ENCODE assay signal across 33 cellular contexts in the genomic region with DNA sequence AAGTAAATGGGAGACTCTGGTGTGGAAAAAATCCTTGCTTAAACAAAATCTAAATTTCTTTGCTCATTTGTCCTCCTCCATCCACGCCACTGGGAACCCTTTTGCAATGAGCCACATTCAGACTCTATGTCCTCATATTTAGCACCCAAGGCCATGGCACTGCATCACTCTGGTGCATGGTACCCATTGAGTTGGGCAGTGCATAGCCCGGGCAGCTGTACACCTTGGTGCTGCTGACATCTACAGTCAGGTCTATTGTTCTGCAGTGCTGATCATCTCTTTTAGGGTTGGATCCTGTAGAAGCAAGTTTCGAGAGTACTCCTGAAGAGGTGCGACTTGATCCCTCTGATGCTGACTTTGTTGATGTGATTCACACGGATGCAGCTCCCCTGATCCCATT. TPM values are rescaled to one million over a fixed set of nuclear protein-coding genes. Genes with fewer than 3 reads are reported as not detected.
"Had no signal": no experiment of that assay in that cellular context is flagged by ENCODE, and none has a peak within 500 bp of the region (broad histone marks: within the 10 kb centered on the region; RNA-seq: fewer than 3 reads in every experiment).

No MANE protein-coding gene starts in this region.

- H3K9ac ChIP-seq: parathyroid adenoma had no signal

- FAIRE-seq: endothelial cell of umbilical vein, urothelium cell line had no signal

- ATAC-seq: heart right ventricle; left colon; left ventricle myocardium superior; natural killer cell; stimulated activated memory B cell treated with anti-CD40 and anti-IgM and Interleukin-4, amounts not matched to agents 10 μg/mL and 1 μg/mL and 100 μg/mL, for 72 hours; stimulated activated naive CD8-positive, alpha-beta T cell treated with anti-CD3 and anti-CD28 coated beads, Interleukin-15, Interleukin-2, amounts not matched to agents 100 U/mL and 50 U/mL, for 24 hours had no signal

- H3K4me3 ChIP-seq: coronary artery, esophagus squamous epithelium, heart right ventricle, lower lobe of right lung, sigmoid colon, spleen, testis, tibial nerve, upper lobe of left lung had no signal

- H3K27ac ChIP-seq: coronary artery, esophagus squamous epithelium, heart right ventricle, lower lobe of right lung, neutrophil, parathyroid adenoma, sigmoid colon, spleen, testis, tibial nerve, upper lobe of left lung had no signal

- H3K4me1 ChIP-seq: esophagus squamous epithelium, heart right ventricle, lower lobe of right lung, parathyroid adenoma, sigmoid colon, spleen, testis, tibial nerve, upper lobe of left lung had no signal

- DNase-seq: dermis blood vessel endothelial cell; effector memory CD4-positive, alpha-beta T cell; esophagus squamous epithelium; foreskin melanocyte; glutamatergic neuron; heart right ventricle; hypothalamus; immature natural killer cell; islet precursor cell; kidney glomerular epithelial cell; left colon; left ventricle myocardium superior; lower lobe of right lung; natural killer cell; sigmoid colon; spleen; stimulated activated CD4-positive, alpha-beta T cell treated with anti-CD3 and anti-CD28 coated beads, Interleukin-4, amount 100 ng/mL, for 4 hours; stimulated activated naive CD8-positive, alpha-beta T cell treated with anti-CD3 and anti-CD28 coated beads, Interleukin-15, Interleukin-2, amounts not matched to agents 100 U/mL and 50 U/mL, for 24 hours; substantia nigra; testis; upper lobe of left lung had no signal

- H3K36me3 ChIP-seq: esophagus squamous epithelium, heart right ventricle, lower lobe of right lung, neutrophil, sigmoid colon, spleen, tibial nerve, upper lobe of left lung had no signal

- H3K9me3 ChIP-seq: esophagus squamous epithelium, heart right ventricle, lower lobe of right lung, neutrophil, sigmoid colon, spleen, testis, tibial nerve, upper lobe of left lung had no signal

- H3K27me3 ChIP-seq: neutrophil, sigmoid colon, testis, tibial nerve, upper lobe of left lung had no signal

- H3K79me2 ChIP-seq: parathyroid adenoma had no signal

- H2AFZ ChIP-seq: parathyroid adenoma had no signal

RNA-seq across cellular contexts. Expression of a gene that starts 6.8 kb away (rescaled TPM):
- total RNA-seq: dermis blood vessel endothelial cell, endothelial cell of umbilical vein, epithelial cell of proximal tubule, esophagus squamous epithelium, left ventricle myocardium superior, lower lobe of right lung, natural killer cell, omental fat pad, progenitor cell of endocrine pancreas, sigmoid colon, skeletal muscle tissue, testis had no signal
- polyA plus RNA-seq: endothelial cell of umbilical vein, immature natural killer cell, neural cell had no signal

RNA-seq across cellular contexts. Expression of a gene that starts 23.2 kb away (rescaled TPM):
- total RNA-seq: dermis blood vessel endothelial cell, endothelial cell of umbilical vein, epithelial cell of proximal tubule, esophagus squamous epithelium, heart right ventricle, left ventricle myocardium superior, lower lobe of right lung, natural killer cell, omental fat pad, progenitor cell of endocrine pancreas, sigmoid colon, skeletal muscle tissue had no signal
- polyA plus RNA-seq: endothelial cell of umbilical vein, immature natural killer cell, neural cell had no signal

RNA-seq across cellular contexts. Expression of a gene that starts 51.8 kb away (rescaled TPM):
- total RNA-seq: dermis blood vessel endothelial cell, endothelial cell of umbilical vein, epithelial cell of proximal tubule, esophagus squamous epithelium, left ventricle myocardium superior, lower lobe of right lung, natural killer cell, progenitor cell of endocrine pancreas, sigmoid colon had no signal
- polyA plus RNA-seq: endothelial cell of umbilical vein, immature natural killer cell, neural cell had no signal
